ENCODE assay signal across 8 cellular contexts in genomic region chr1:169928438-169929209, GRCh38. TPM values are rescaled to one million over a fixed set of nuclear protein-coding genes. Genes with fewer than 3 reads are reported as not detected.
A peak's percentile ranks its signal among the peaks of the same experiment; 100 is the strongest.
DNase-seq lines count a peak whose midpoint lies in the region; ATAC-seq, FAIRE-seq and TF ChIP-seq lines count a peak whose summit lies in the region.

No MANE protein-coding gene starts in this region.

- H3K4me1 ChIP-seq in BE2C (no peaks in the 10 kb centered on the region), tibial nerve (no peaks in the 10 kb centered on the region)

- TF ChIP-seq POLR2A in tibial nerve (IDR thresholded peaks at IDR 0.05), result no peak

- H3K9me3 ChIP-seq in BE2C (no peaks in the 10 kb centered on the region), tibial nerve (no peaks in the 10 kb centered on the region)

- DNase-seq in BE2C, result no peak
- DNase-seq in GM18507 (ENCODE audit: extremely low spot score, insufficient read length, low read depth), result no peak
- peak; percentile 58 for DNase-seq in NCI-H345 treated with DMSO at 0.1 percent for 48 hours (lab: John Stamatoyannopoulos, UW; ENCODE audit: unreplicated experiment)
- DNase-seq in astrocyte of the spinal cord (ENCODE audit: low read depth, low spot score), result peak; percentile 70
- no peak for DNase-seq in kidney epithelial cell (ENCODE audit: low read depth)
- no peak for DNase-seq in tibial nerve (ENCODE audit: low spot score in 2 of 2)
- DNase-seq in hypothalamus (lab: John Stamatoyannopoulos, UW), result no peak

- no peak overlapping the region for H3K27ac ChIP-seq in tibial nerve

- H3K36me3 ChIP-seq in BE2C (no peaks in the 10 kb centered on the region), kidney epithelial cell (ENCODE audit: control insufficient read depth, insufficient read depth, low read length) (no peaks in the 10 kb centered on the region), tibial nerve (peaks cover 0 to 3% (median 0%) of the 10 kb centered on the region in 3 donors)

- WGBS in tibial nerve, 2 donors, result 43 to 48% methylated on average over 6 of the region's 6 CpGs

- H3K27me3 ChIP-seq in BE2C (no peaks in the 10 kb centered on the region), kidney epithelial cell (ENCODE audit: control insufficient read depth, insufficient read depth, low read length) (no peaks in the 10 kb centered on the region), tibial nerve (no peaks in the 10 kb centered on the region)

- TF ChIP-seq CTCF in BE2C (IDR thresholded peaks at IDR 0.05; ENCODE audit: low read depth, low read length), result peak; percentile 67
- peak; percentile 45 for TF ChIP-seq CTCF in astrocyte of the spinal cord (IDR thresholded peaks at IDR 0.05; ENCODE audit: low read depth, low read length)
- TF ChIP-seq CTCF in kidney epithelial cell (IDR thresholded peaks at IDR 0.05; ENCODE audit: insufficient read depth, low read length, poor library complexity, severe bottlenecking), result peak; percentile 54
- peak; percentile 53 to 71 (median 63) for TF ChIP-seq CTCF in tibial nerve (IDR thresholded peaks at IDR 0.05)

- ATAC-seq in HG03175 (IDR thresholded peaks at IDR 0.05; ENCODE audit: unreplicated experiment), result peak; percentile 89

- in situ Hi-C loops in astrocyte of the spinal cord (cut with HindIII; ENCODE audit: low sequenced_read_pairs), result no loop called here

- TF ChIP-seq EP300 in tibial nerve (IDR thresholded peaks at IDR 0.05), result no peak

- no peak overlapping the region for H3K4me3 ChIP-seq in BE2C (ENCODE audit: low read depth, low read length)
- no peak overlapping the region for H3K4me3 ChIP-seq in astrocyte of the spinal cord (ENCODE audit: low read depth, low read length)
- H3K4me3 ChIP-seq in kidney epithelial cell (ENCODE audit: low read depth, low read length), result no peak overlapping the region
- H3K4me3 ChIP-seq in tibial nerve, result no peak overlapping the region

- peak; percentile 91 for FAIRE-seq in GM18507 (lab: Jason Lieb, UNC)

RNA-seq across cellular contexts. Expression of gene SCYL3, which starts 34.9 kb away (rescaled TPM):
- 5.5 TPM for polyA plus RNA-seq in BE2C (2012; ENCODE audit: insufficient read depth, insufficient read length, low read depth)
- total RNA-seq in kidney epithelial cell, result 5.7 and 6.4 TPM in 2 replicates
- 10 to 100 TPM in 3 of 4 donors, 1 to 10 TPM in 1; 9.8 to 15.6 (median 12.6) TPM for total RNA-seq in tibial nerve

Comparison
In these comparisons a context has a peak if more than half of its experiments do, and no peak if none do; other contexts are left out.
1. DNase-seq: peak in NCI-H345 treated with DMSO at 0.1 percent for 48 hours (single experiment) and astrocyte of the spinal cord (single experiment); none in BE2C (single experiment), GM18507 (single experiment), kidney epithelial cell (single experiment), tibial nerve (0 of 2) and hypothalamus (0 of 51).
2. Peak in every context shown above with its lines, with median percentiles within 50 percentile points of each other: CTCF ChIP-seq.